Comparison of ENCODE assay signal across 9 cellular contexts in genomic region chr5:36689225-36689624, GRCh38.
DNase-seq lines count a peak whose midpoint lies in the region; ATAC-seq, FAIRE-seq and TF ChIP-seq lines count a peak whose summit lies in the region.
"Had no signal": no experiment of that assay in that cellular context is flagged by ENCODE, and none has a peak within 500 bp of the region (broad histone marks: within the 10 kb centered on the region; RNA-seq: fewer than 3 reads in every experiment).

No MANE protein-coding gene starts in this region.

- H3K79me2 ChIP-seq in HepG2 (ENCODE audit: insufficient read depth, low read length), result no peaks in the 10 kb centered on the region

- H3K9me3 ChIP-seq in right lobe of liver (no peaks in the 10 kb centered on the region), HepG2 (ENCODE audit: low read length) (no peaks in the 10 kb centered on the region), upper lobe of right lung (no peaks in the 10 kb centered on the region)
- H3K9me3 ChIP-seq: gastroesophageal sphincter had no signal

- no peak for TF ChIP-seq RAD21 in HepG2 (CRISPR knock-in tag; IDR thresholded peaks at IDR 0.05)

- no peak overlapping the region for H3K4me2 ChIP-seq in HepG2 (ENCODE audit: low read depth, low read length)

- H3K4me1 ChIP-seq in right lobe of liver (peaks cover 0 to 10% (median 0%) of the 10 kb centered on the region in 4 donors), HepG2 (ENCODE audit: insufficient read depth, low read length) (peaks cover 4% of the 10 kb centered on the region; the same call in 1 of the 2 replicates), upper lobe of right lung (peaks cover 20% of the 10 kb centered on the region)

- H3K9ac ChIP-seq in HepG2 (ENCODE audit: insufficient read depth, low read depth, low read length), result no peak overlapping the region

- H3K27ac ChIP-seq in right lobe of liver (peak overlapping the region in 1 of 3 donors; percentile 47), HepG2 (ENCODE audit: extremely low read length, insufficient read depth, low read length) (no peak overlapping the region), epithelial cell of prostate (peak overlapping the region; percentile 76), upper lobe of right lung (no peak overlapping the region)

- DNase-seq in right lobe of liver (no peak), HepG2 (ENCODE audit: low spot score) (no peak), MV-4-11 (lab: John Stamatoyannopoulos, UW) (peak; percentile 43), epithelial cell of prostate (ENCODE audit: low read depth, low spot score) (no peak), upper lobe of right lung (peak; percentile 75), OCI-M2 (lab: John Stamatoyannopoulos, UW; ENCODE audit: unreplicated experiment) (no peak), NCI-H2107 treated with DMSO at 0.1 percent for 48 hours (lab: John Stamatoyannopoulos, UW; ENCODE audit: unreplicated experiment) (no peak), GDM1 (lab: John Stamatoyannopoulos, UW) (no peak)

- H3K36me3 ChIP-seq in right lobe of liver (no peaks in the 10 kb centered on the region), HepG2 (replicated peaks in 1 of 2; ENCODE audit: control insufficient read depth in 1 of 2, insufficient read depth in 2 of 2, low read length in 2 of 2) (no peaks in the 10 kb centered on the region), upper lobe of right lung (no peaks in the 10 kb centered on the region)
- H3K36me3 ChIP-seq: gastroesophageal sphincter had no signal

- no peaks in the 10 kb centered on the region for H4K20me1 ChIP-seq in HepG2 (ENCODE audit: insufficient read depth, low read length)

- intact Hi-C loops in right lobe of liver (cut with DNase I) (no loop called here), HepG2 (cut with micrococcal nuclease; ENCODE audit: unreplicated experiment) (no loop called here), upper lobe of right lung (cut with DNase I) (no loop called here)

- in situ Hi-C loops in HepG2 (cut with HindIII; ENCODE audit: extremely low pct_ligation_motif_present, low pct_unique_long_range_greater_than_20kb), result loop anchor here (25.0 kb wide), 2 partner anchors 427 to 627 kb away; partner anchors contain the start of gene UGT3A2

- FAIRE-seq in HepG2 (lab: Jason Lieb, UNC), result no peak

- no peak overlapping the region for H2AFZ ChIP-seq in HepG2 (ENCODE audit: low read length)

- peak in 2 of 4 donors; percentile 8 to 10 for ATAC-seq in right lobe of liver
- no peak for ATAC-seq in HepG2
- peak; percentile 69 for ATAC-seq in upper lobe of right lung

- 29% methylated on average over 3 of the region's 5 CpGs for WGBS in right lobe of liver (ENCODE audit: insufficient coverage, low coverage, low lambda C conversion rate, missing lambda C conversion rate)
- WGBS in HepG2 (ENCODE audit: low lambda C conversion rate), result 85% methylated on average over 5 of the region's 5 CpGs

- POLR2A ChIA-PET in HepG2 (lab: Yijun Ruan, JAX), result no interaction called here

- H3K4me3 ChIP-seq in right lobe of liver (no peak overlapping the region), HepG2 (replicated peaks in 1 of 3; ENCODE audit: insufficient read depth in 1 of 3, low read depth in 2 of 3, low read length in 3 of 3) (no peak overlapping the region), upper lobe of right lung (no peak overlapping the region)

- no peak for TF ChIP-seq CTCF in right lobe of liver (IDR thresholded peaks at IDR 0.05)
- TF ChIP-seq CTCF in HepG2 (CRISPR knock-in tag; IDR thresholded peaks at IDR 0.05), result no peak
- no peak for TF ChIP-seq CTCF in upper lobe of right lung (IDR thresholded peaks at IDR 0.05)

- no peak for TF ChIP-seq EP300 in HepG2 (IDR thresholded peaks at IDR 0.05; ENCODE audit: low read depth in 2 of 2, low read length in 2 of 2)
- no peak for TF ChIP-seq EP300 in HepG2 (CRISPR knock-in tag; IDR thresholded peaks at IDR 0.05; ENCODE audit: borderline replicate concordance)

- TF ChIP-seq POLR2A in right lobe of liver (IDR thresholded peaks at IDR 0.05) (peak; percentile 18), HepG2 (IDR thresholded peaks at IDR 0.05; ENCODE audit: insufficient read depth in 1 of 2, low read depth in 2 of 2, low read length in 2 of 2) (no peak)

- BruUV-seq in HepG2 (replicated peaks; lab: Mats Ljungman, UMichigan), result no TSS peak

- CTCF ChIA-PET in HepG2 (lab: Yijun Ruan, JAX; ENCODE audit: low intra/inter-chr PET ratio, low total read pairs), result no interaction called here

- H3K27me3 ChIP-seq in right lobe of liver (no peaks in the 10 kb centered on the region), HepG2 (ENCODE audit: control insufficient read depth in 1 of 2, insufficient read depth in 2 of 2, low read length in 2 of 2) (peaks cover 0 to 8% of the 10 kb centered on the region in 2 experiments; a peak in 2 of 5 replicates), upper lobe of right lung (peaks cover 12% of the 10 kb centered on the region)
- H3K27me3 ChIP-seq: gastroesophageal sphincter had no signal

TF ChIP-seq in HepG2, 621 proteins besides CTCF, POLR2A, EP300 and RAD21:
- TF ChIP-seq ZNF431 (CRISPR knock-in tag; IDR thresholded peaks at IDR 0.05; ENCODE audit: borderline replicate concordance, low read depth) (no peak), SETDB1 (CRISPR knock-in tag; IDR thresholded peaks at IDR 0.05; ENCODE audit: borderline replicate concordance) (no peak), IRF9 (CRISPR knock-in tag; IDR thresholded peaks at IDR 0.05; ENCODE audit: borderline replicate concordance) (no peak), ZNF709 (CRISPR knock-in tag; IDR thresholded peaks at IDR 0.05) (no peak), HHEX (CRISPR knock-in tag; IDR thresholded peaks at IDR 0.05) (no peak), ZNF331 (CRISPR knock-in tag; IDR thresholded peaks at IDR 0.05) (no peak), THAP8 (CRISPR knock-in tag; IDR thresholded peaks at IDR 0.05; ENCODE audit: borderline replicate concordance) (no peak), RARG (CRISPR knock-in tag; IDR thresholded peaks at IDR 0.05; ENCODE audit: low read depth) (no peak), MNT (IDR thresholded peaks at IDR 0.05) (no peak)

Comparison
In these comparisons a context has a peak if more than half of its experiments do, and no peak if none do; other contexts are left out.
1. DNase-seq: peak in MV-4-11 (single experiment) and upper lobe of right lung (single experiment); none in right lobe of liver (0 of 3), HepG2 (single experiment), epithelial cell of prostate (single experiment), OCI-M2 (single experiment), NCI-H2107 treated with DMSO at 0.1 percent for 48 hours (single experiment) and GDM1 (single experiment).